In genomic region chr3:139319428-139320402, GRCh38 we compare ENCODE assay signal across 1 cellular context.
TF ChIP-seq lines count a peak whose summit lies in the region.

No MANE protein-coding gene starts in this region.

TF ChIP-seq in GM12878, 131 proteins besides CTCF, POLR2A, EP300 and RAD21 (continued from another document):
- TF ChIP-seq ZNF687 (IDR thresholded peaks at IDR 0.05) = no peak
- TF ChIP-seq KAT2A (conservative IDR thresholded peaks at IDR 0.05; ENCODE audit: control insufficient read depth, low read depth, low read length) = no peak
- TF ChIP-seq FOXM1 (IDR thresholded peaks at IDR 0.05; ENCODE audit: low read depth, low read length) = no peak
